ENCODE assay signal across 24 cellular contexts in the genomic region with DNA sequence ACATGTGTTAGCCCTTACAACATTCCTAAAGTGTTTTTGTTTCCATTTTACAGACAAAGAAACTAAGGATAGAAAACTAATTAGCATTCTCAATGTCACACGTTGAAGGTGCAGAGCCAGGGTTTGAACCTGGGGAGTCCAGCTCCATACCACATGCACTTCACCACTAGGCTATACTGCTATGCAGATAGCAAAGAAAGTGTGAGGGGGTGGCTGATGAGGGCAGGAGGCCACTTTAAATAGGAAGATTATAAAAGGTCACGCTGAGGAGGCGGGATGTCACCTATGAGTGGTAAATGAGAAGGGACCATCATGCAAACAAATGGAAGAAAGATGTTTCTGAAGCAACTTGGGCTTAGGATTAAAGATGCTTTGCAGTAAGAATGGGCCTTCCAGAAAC.
"Had no signal": no experiment of that assay in that cellular context is flagged by ENCODE, and none has a peak within 500 bp of the region (broad histone marks: within the 10 kb centered on the region; RNA-seq: fewer than 3 reads in every experiment).

No MANE protein-coding gene starts in this region.

- H3K9me3 Mint-ChIP-seq: dendritic cell treated with granulocyte-macrophage colony-stimulating factor and Interleukin-4, amounts not matched to agents 40 ng/mL and 50 ng/mL, for 4 days; effector memory CD8-positive, alpha-beta T cell; endodermal cell; naive B cell had no signal

- H3K36me3 ChIP-seq: colonic mucosa, esophagus squamous epithelium, heart right ventricle, left lung, lower lobe of right lung had no signal

- DNase-seq: colonic mucosa; cortex of kidney; effector CD8-positive, alpha-beta T cell; effector memory CD8-positive, alpha-beta T cell; endodermal cell; erythroblast; esophagus squamous epithelium; glutamatergic neuron; heart right ventricle; hippocampal formation; left cardiac atrium; left lung; left ventricle myocardium superior; lower lobe of right lung; mucosa of descending colon; naive B cell had no signal

- H3K4me1 Mint-ChIP-seq: endodermal cell, naive B cell had no signal

- H3K4me3 ChIP-seq: colonic mucosa, esophagus squamous epithelium, heart right ventricle, left lung, lower lobe of right lung, mucosa of descending colon had no signal

- H3K27ac Mint-ChIP-seq: dendritic cell treated with granulocyte-macrophage colony-stimulating factor and Interleukin-4, amounts not matched to agents 40 ng/mL and 50 ng/mL, for 4 days; effector memory CD8-positive, alpha-beta T cell; endodermal cell; mesothelial cell of epicardium; naive B cell had no signal

- H3K9me3 ChIP-seq: colonic mucosa, esophagus squamous epithelium, heart right ventricle, left lung, lower lobe of right lung, mucosa of descending colon had no signal

- H3K27me3 ChIP-seq: colonic mucosa, esophagus squamous epithelium, foreskin keratinocyte, heart right ventricle, left lung had no signal

- H3K4me3 Mint-ChIP-seq: dendritic cell treated with granulocyte-macrophage colony-stimulating factor and Interleukin-4, amounts not matched to agents 40 ng/mL and 50 ng/mL, for 4 days; effector memory CD8-positive, alpha-beta T cell; endodermal cell; mesothelial cell of epicardium had no signal

- H3K27ac ChIP-seq: colonic mucosa, epithelial cell of prostate, esophagus squamous epithelium, foreskin keratinocyte, heart right ventricle, left lung, lower lobe of right lung had no signal

- H3K4me1 ChIP-seq: colonic mucosa, esophagus squamous epithelium, heart right ventricle, left lung, lower lobe of right lung had no signal

- ATAC-seq: effector memory CD8-positive, alpha-beta T cell; esophagus mucosa; heart right ventricle; left ventricle myocardium superior; lower lobe of right lung; mucosa of descending colon had no signal

- H3K27me3 Mint-ChIP-seq: dendritic cell treated with granulocyte-macrophage colony-stimulating factor and Interleukin-4, amounts not matched to agents 40 ng/mL and 50 ng/mL, for 4 days; effector memory CD8-positive, alpha-beta T cell had no signal

- FAIRE-seq: endometrium, frontal cortex, islet of Langerhans had no signal
